ENCODE assay signal across 20 cellular contexts in genomic region chr3:108412351-108412750, GRCh38.
"Had no signal": no experiment of that assay in that cellular context is flagged by ENCODE, and none has a peak within 500 bp of the region (broad histone marks: within the 10 kb centered on the region; RNA-seq: fewer than 3 reads in every experiment).

No MANE protein-coding gene starts in this region.

- H3K27ac Mint-ChIP-seq: activated naive CD8-positive, alpha-beta T cell treated with anti-CD3 and anti-CD28 coated beads for 36 hours; activated T-helper 1 cell treated with anti-CD3 and anti-CD28 coated beads, Interleukin-12 subunit alpha, Interleukin-12 subunit beta, Interleukin-2, Interleukin-4 antibody, amounts not matched to agents 30 ng/mL and 10 ng/mL and 1 ng/mL, durations not matched to agents 14 hours and 24 hours and 36 hours; nephron progenitor cell had no signal

- DNase-seq: activated CD4-positive, alpha-beta T cell treated with anti-CD3 and anti-CD28 coated beads, Interleukin-2, amount 50 U/mL, for 4 hours; activated naive CD4-positive, alpha-beta T cell; activated naive CD8-positive, alpha-beta T cell treated with anti-CD3 and anti-CD28 coated beads for 36 hours; activated T-cell treated with anti-CD3 and anti-CD28 coated beads for 4 hours; amniotic stem cell; caudate nucleus; dorsolateral prefrontal cortex; gastrocnemius medialis; head of caudate nucleus; kidney; left lung; midbrain; nephron progenitor cell; nucleus accumbens; stimulated activated CD4-positive, alpha-beta T cell treated with anti-CD3 and anti-CD28 coated beads, Interleukin-12 subunit alpha, Interleukin-12 subunit beta, amount 100 ng/mL, for 4 hours; stimulated activated CD4-positive, alpha-beta T cell treated with anti-CD3 and anti-CD28 coated beads, Interleukin-1b, Interleukin-23, amount 100 ng/mL, for 48 hours; stomach; T-helper 2 cell; WERI-Rb-1 had no signal

- H3K36me3 ChIP-seq: gastrocnemius medialis, left lung, stomach, WERI-Rb-1 had no signal

- H3K27me3 ChIP-seq: dorsolateral prefrontal cortex, gastrocnemius medialis, left lung, stomach had no signal

- ATAC-seq: gastrocnemius medialis, left lung had no signal

- H3K4me1 Mint-ChIP-seq: nephron progenitor cell had no signal

- H3K27ac ChIP-seq: dorsolateral prefrontal cortex, gastrocnemius medialis, left lung, stomach, WERI-Rb-1 had no signal

- H3K36me3 Mint-ChIP-seq: activated naive CD8-positive, alpha-beta T cell treated with anti-CD3 and anti-CD28 coated beads for 36 hours had no signal

- H3K9me3 ChIP-seq: gastrocnemius medialis, left lung, stomach had no signal

- H3K9me3 Mint-ChIP-seq: activated naive CD8-positive, alpha-beta T cell treated with anti-CD3 and anti-CD28 coated beads for 36 hours; activated T-helper 1 cell treated with anti-CD3 and anti-CD28 coated beads, Interleukin-12 subunit alpha, Interleukin-12 subunit beta, Interleukin-2, Interleukin-4 antibody, amounts not matched to agents 30 ng/mL and 10 ng/mL and 1 ng/mL, durations not matched to agents 14 hours and 24 hours and 36 hours had no signal

- H3K4me3 Mint-ChIP-seq: activated naive CD8-positive, alpha-beta T cell treated with anti-CD3 and anti-CD28 coated beads for 36 hours; activated T-helper 1 cell treated with anti-CD3 and anti-CD28 coated beads, Interleukin-12 subunit alpha, Interleukin-12 subunit beta, Interleukin-2, Interleukin-4 antibody, amounts not matched to agents 30 ng/mL and 10 ng/mL and 1 ng/mL, durations not matched to agents 14 hours and 24 hours and 36 hours; nephron progenitor cell had no signal

- H3K4me3 ChIP-seq: dorsolateral prefrontal cortex, gastrocnemius medialis, left lung, stomach had no signal

- H3K4me1 ChIP-seq: gastrocnemius medialis, stomach had no signal
